Comparison of ENCODE assay signal across 21 cellular contexts in genomic region chr6:121620002-121620740, GRCh38.
DNase-seq lines count a peak whose midpoint lies in the region; ATAC-seq and FAIRE-seq lines count a peak whose summit lies in the region.
"Had no signal": no experiment of that assay in that cellular context is flagged by ENCODE, and none has a peak within 500 bp of the region (broad histone marks: within the 10 kb centered on the region; RNA-seq: fewer than 3 reads in every experiment).

No MANE protein-coding gene starts in this region.

- H3K27ac ChIP-seq in iPS-20b (ENCODE audit: low read length): no peak overlapping the region
- H3K27ac ChIP-seq: 22Rv1 had no signal

- DNase-seq in NCI-H82 (lab: John Stamatoyannopoulos, UW) (peak; percentile 62), NCI-H82 treated with DMSO at 0.1 percent for 48 hours (lab: John Stamatoyannopoulos, UW; ENCODE audit: unreplicated experiment) (no peak), DMS114 treated with DMSO at 0.1 percent for 48 hours (lab: John Stamatoyannopoulos, UW; ENCODE audit: unreplicated experiment) (no peak), NCI-H1436 treated with DMSO at 0.1 percent for 48 hours (lab: John Stamatoyannopoulos, UW) (no peak)
- DNase-seq: CD4-positive, CD25-positive, alpha-beta regulatory T cell; DMS53; IMR-90; Karpas-422; MG63; NCI-H1092 treated with DMSO at 0.1 percent for 48 hours; NCI-H1694; NCI-H2107; NCI-H2227 treated with DMSO at 0.1 percent for 48 hours; NCI-H526 treated with DMSO at 0.1 percent for 48 hours; NK-92 treated with Interleukin-12 subunit alpha and Interleukin-12 subunit beta, amount 100 ng/mL, for 24 hours; RPMI8226 had no signal

- no peaks in the 10 kb centered on the region for H3K36me3 ChIP-seq in iPS-20b (ENCODE audit: insufficient read depth, low read depth, low read length)
- H3K36me3 ChIP-seq: MG63 had no signal

- FAIRE-seq in endometrium (lab: Jason Lieb, UNC): peak; percentile 71

- H3K4me3 ChIP-seq in iPS-20b (ENCODE audit: low read length): peak overlapping the region; percentile 64
- H3K4me3 ChIP-seq: MG63 had no signal

- peaks cover 19% of the 10 kb centered on the region for H3K4me1 ChIP-seq in iPS-20b (ENCODE audit: insufficient read depth, low read length)

- ATAC-seq in HG02981 (IDR thresholded peaks at IDR 0.05; ENCODE audit: unreplicated experiment): no peak
- ATAC-seq in GM18511 (IDR thresholded peaks at IDR 0.05; ENCODE audit: unreplicated experiment): no peak

- no peaks in the 10 kb centered on the region for H3K27me3 ChIP-seq in iPS-20b (ENCODE audit: insufficient read depth, low read length)
- H3K27me3 ChIP-seq: MG63 had no signal

- no peaks in the 10 kb centered on the region for H3K9me3 ChIP-seq in iPS-20b (ENCODE audit: insufficient read depth, low read depth, low read length)
- H3K9me3 ChIP-seq: MG63 had no signal

- peak overlapping the region; percentile 79 for H3K9ac ChIP-seq in iPS-20b (ENCODE audit: low read depth, low read length)
